11 cellular contexts compared by ENCODE assay signal in the genomic region with DNA sequence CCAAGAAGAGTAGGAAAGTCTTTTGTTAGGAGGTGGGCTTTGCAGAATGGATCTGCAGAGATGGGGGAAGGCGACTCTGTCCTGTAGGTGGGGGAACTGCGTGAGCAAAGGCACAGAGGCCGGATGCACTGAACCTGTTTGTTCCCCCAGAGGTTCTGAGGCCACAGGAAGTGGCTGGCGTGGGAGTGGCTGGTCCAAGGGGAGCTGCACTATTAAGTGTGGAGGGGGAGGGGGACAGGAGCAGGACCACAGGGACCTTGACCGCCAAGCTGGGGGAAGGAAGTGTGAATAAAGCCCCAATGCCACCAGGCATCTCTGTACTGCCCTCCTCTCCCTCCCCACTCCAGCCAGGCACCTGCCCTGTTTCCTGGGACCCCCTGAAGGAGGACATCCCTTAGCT. TPM values are rescaled to one million over a fixed set of nuclear protein-coding genes. Genes with fewer than 3 reads are reported as not detected.
DNase-seq lines count a peak whose midpoint lies in the region; ATAC-seq and TF ChIP-seq lines count a peak whose summit lies in the region.
"Had no signal": no experiment of that assay in that cellular context is flagged by ENCODE, and none has a peak within 500 bp of the region (broad histone marks: within the 10 kb centered on the region; RNA-seq: fewer than 3 reads in every experiment).

No MANE protein-coding gene starts in this region.

- H3K79me2 ChIP-seq in hepatocyte, result no peaks in the 10 kb centered on the region

- H3K4me1 Mint-ChIP-seq in T-helper 1 cell treated with Interleukin-12 subunit alpha and Interleukin-12 subunit beta and Interleukin-4 antibody, amounts not matched to agents 30 μg/mL and 1 μg/mL, for 36 hours (ENCODE audit: low read depth), result peaks cover 11% of the 10 kb centered on the region
- peaks cover 24% of the 10 kb centered on the region for H3K4me1 Mint-ChIP-seq in memory B cell

- H3K4me2 ChIP-seq in hepatocyte, result no peak overlapping the region

- H3K36me3 Mint-ChIP-seq in T-helper 1 cell treated with Interleukin-12 subunit alpha and Interleukin-12 subunit beta and Interleukin-4 antibody, amounts not matched to agents 30 μg/mL and 1 μg/mL, for 36 hours (ENCODE audit: low read depth), result no peaks in the 10 kb centered on the region
- H3K36me3 Mint-ChIP-seq in memory B cell, result no peaks in the 10 kb centered on the region

- no peaks in the 10 kb centered on the region for H3K9me3 Mint-ChIP-seq in T-helper 1 cell treated with Interleukin-12 subunit alpha and Interleukin-12 subunit beta and Interleukin-4 antibody, amounts not matched to agents 30 μg/mL and 1 μg/mL, for 36 hours
- H3K9me3 Mint-ChIP-seq in memory B cell, result no peaks in the 10 kb centered on the region

- no peaks in the 10 kb centered on the region for H3K9me3 ChIP-seq in hepatocyte (ENCODE audit: low read depth)
- H3K9me3 ChIP-seq: thoracic aorta had no signal

- peak; percentile 63 for DNase-seq in GM06990 (ENCODE audit: extremely low read depth, insufficient read length)
- DNase-seq in memory B cell (ENCODE audit: low spot score in 2 of 2), result no peak
- DNase-seq in hepatocyte (ENCODE audit: low spot score), result no peak
- DNase-seq in NCI-H2171 (lab: John Stamatoyannopoulos, UW), result no peak
- DNase-seq: kidney glomerular epithelial cell; stimulated activated CD4-positive, alpha-beta T cell treated with anti-CD3 and anti-CD28 coated beads, Interleukin-12 subunit alpha, Interleukin-12 subunit beta, amount 100 ng/mL, for 4 hours had no signal

- H3K4me1 ChIP-seq in hepatocyte (ENCODE audit: insufficient read depth), result peaks cover 39% of the 10 kb centered on the region

- H3K9me2 ChIP-seq in hepatocyte (replicated peaks; ENCODE audit: insufficient read depth), result no peaks in the 10 kb centered on the region

- no peaks in the 10 kb centered on the region for H3K36me3 ChIP-seq in GM06990 (ENCODE audit: control insufficient read depth, insufficient read depth, low read length)
- H3K36me3 ChIP-seq in hepatocyte (replicated peaks; ENCODE audit: insufficient read depth, low read depth), result no peaks in the 10 kb centered on the region
- H3K36me3 ChIP-seq: thoracic aorta had no signal

- 78% methylated on average over 5 of the region's 5 CpGs for WGBS in hepatocyte (ENCODE audit: low lambda C conversion rate, missing lambda C conversion rate)

- no peaks in the 10 kb centered on the region for H4K20me1 ChIP-seq in hepatocyte (ENCODE audit: insufficient read depth, poor library complexity, severe bottlenecking)

- H3K4me3 Mint-ChIP-seq in T-helper 1 cell treated with Interleukin-12 subunit alpha and Interleukin-12 subunit beta and Interleukin-4 antibody, amounts not matched to agents 30 μg/mL and 1 μg/mL, for 36 hours, result peak overlapping the region; percentile 7
- H3K4me3 Mint-ChIP-seq in memory B cell, result peak overlapping the region; percentile 21

- H3K4me3 ChIP-seq in GM06990 (replicated peaks; ENCODE audit: low read depth, low read length) (no peak overlapping the region), hepatocyte (no peak overlapping the region)
- H3K4me3 ChIP-seq: thoracic aorta had no signal

- H3K27me3 ChIP-seq in GM06990 (replicated peaks; ENCODE audit: control insufficient read depth, insufficient read depth, low read length) (no peaks in the 10 kb centered on the region), hepatocyte (no peaks in the 10 kb centered on the region)

- no peaks in the 10 kb centered on the region for H3K27me3 Mint-ChIP-seq in T-helper 1 cell treated with Interleukin-12 subunit alpha and Interleukin-12 subunit beta and Interleukin-4 antibody, amounts not matched to agents 30 μg/mL and 1 μg/mL, for 36 hours (ENCODE audit: low read depth)
- H3K27me3 Mint-ChIP-seq in memory B cell, result no peaks in the 10 kb centered on the region

- H3K27ac Mint-ChIP-seq in T-helper 1 cell treated with Interleukin-12 subunit alpha and Interleukin-12 subunit beta and Interleukin-4 antibody, amounts not matched to agents 30 μg/mL and 1 μg/mL, for 36 hours, result peak overlapping the region; percentile 75
- H3K27ac Mint-ChIP-seq in memory B cell, result peak overlapping the region; percentile 56

- TF ChIP-seq CTCF in GM06990 (IDR thresholded peaks at IDR 0.05; ENCODE audit: insufficient read depth, low read length, poor library complexity, severe bottlenecking), result no peak
- TF ChIP-seq CTCF in hepatocyte (IDR thresholded peaks at IDR 0.05; ENCODE audit: poor library complexity), result no peak

- ATAC-seq in GM21423 (IDR thresholded peaks at IDR 0.05; ENCODE audit: unreplicated experiment) (peak; percentile 59), memory B cell (ENCODE audit: low read depth) (no peak), GM18502 (IDR thresholded peaks at IDR 0.05; ENCODE audit: poor library complexity, unreplicated experiment) (no peak), HG03139 (IDR thresholded peaks at IDR 0.05; ENCODE audit: unreplicated experiment) (no peak)

- H2AFZ ChIP-seq in hepatocyte, result no peak overlapping the region

- H3K27ac ChIP-seq in hepatocyte, result no peak overlapping the region
- H3K27ac ChIP-seq: thoracic aorta had no signal

RNA-seq across cellular contexts. Expression of a gene that starts 51.8 kb away (rescaled TPM):
- total RNA-seq in hepatocyte, result 0.80 and 2.4 TPM in 2 replicates
- 1.5 and 2.6 TPM in 2 replicates for polyA plus RNA-seq in hepatocyte
- total RNA-seq: thoracic aorta had no signal
